10 cellular contexts compared by ENCODE assay signal in the genomic region with DNA sequence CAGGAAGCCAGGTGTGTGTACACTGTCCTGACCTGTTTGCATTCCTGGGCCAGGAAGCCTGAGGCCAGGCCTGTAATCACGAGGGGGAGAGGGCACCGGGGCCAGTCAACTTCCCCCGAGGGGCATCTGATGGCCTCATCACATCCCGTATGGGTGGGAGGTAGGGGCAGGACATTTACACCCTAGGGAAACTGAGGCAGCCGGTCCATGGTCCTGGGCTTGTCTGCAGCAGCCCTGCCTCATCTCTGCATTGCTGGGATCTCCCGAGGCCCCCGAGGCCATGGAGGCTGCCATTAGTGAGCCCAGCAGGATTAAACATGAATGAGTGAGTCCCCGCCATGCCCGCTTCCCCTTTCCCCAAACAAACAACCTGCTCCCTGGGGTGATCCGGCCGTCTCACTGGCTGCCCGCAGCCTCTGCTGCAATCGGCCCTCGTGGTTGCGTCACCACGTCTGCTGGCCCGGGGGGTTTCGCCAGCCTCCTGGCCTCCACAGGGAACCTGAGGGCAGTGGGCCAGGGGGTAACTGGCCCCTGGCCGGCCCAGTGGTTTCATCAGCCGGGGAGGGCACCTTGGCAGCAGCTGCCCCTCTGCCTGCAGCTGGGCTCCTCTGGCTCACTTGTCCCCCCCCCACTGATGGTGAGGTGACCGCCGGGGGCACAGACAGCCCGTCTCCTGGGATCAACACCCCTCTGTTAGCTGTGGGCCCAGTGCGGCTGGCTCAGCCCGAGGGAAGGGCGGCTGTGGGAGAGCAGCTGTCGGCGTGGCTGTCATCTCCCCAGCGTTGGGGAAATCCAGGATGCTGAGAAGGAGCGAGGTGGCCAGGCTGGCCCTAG.
DNase-seq lines count a peak whose midpoint lies in the region; ATAC-seq, FAIRE-seq and TF ChIP-seq lines count a peak whose summit lies in the region.
"Had no signal": no experiment of that assay in that cellular context is flagged by ENCODE, and none has a peak within 500 bp of the region (broad histone marks: within the 10 kb centered on the region; RNA-seq: fewer than 3 reads in every experiment).

No MANE protein-coding gene starts in this region.

- no peak for FAIRE-seq in HTR-8/SVneo (lab: Jason Lieb, UNC)
- FAIRE-seq: small intestine had no signal

- H3K9me3 Mint-ChIP-seq in immature natural killer cell, result peaks cover 0 to under 1% (median 0%) of the 10 kb centered on the region in 6 donors

- H3K27ac ChIP-seq in HEK293 (ENCODE audit: extremely low read depth, low read depth, low read length), result peak overlapping the region; percentile 65
- H3K27ac ChIP-seq: SK-N-MC had no signal

- DNase-seq in NOMO-1 treated with dmso at 0.1 percent for 144 hours (lab: John Stamatoyannopoulos, UW; ENCODE audit: unreplicated experiment), result peak; percentile 72
- peak; percentile 10 for DNase-seq in fibroblast of mammary gland (ENCODE audit: low read depth)
- peak; percentile 77 for DNase-seq in retina
- DNase-seq in HTR-8/SVneo (ENCODE audit: insufficient read length, low spot score), result no peak
- DNase-seq in immature natural killer cell, result no peak
- DNase-seq in NCI-H2227 (lab: John Stamatoyannopoulos, UW; ENCODE audit: unreplicated experiment), result no peak
- DNase-seq: small intestine had no signal

- TF ChIP-seq CTCF in HEK293 (tag by site-specific recombination; IDR thresholded peaks at IDR 0.05) (no peak), fibroblast of mammary gland (conservative IDR thresholded peaks at IDR 0.05; ENCODE audit: control insufficient read depth, insufficient read depth, low read depth, low read length) (no peak)

- peaks cover 24% of the 10 kb centered on the region for H3K4me1 ChIP-seq in HEK293 (ENCODE audit: control insufficient read depth, insufficient read depth, low read length)

- no peaks in the 10 kb centered on the region for H3K9me3 ChIP-seq in HEK293 (ENCODE audit: control insufficient read depth, insufficient read depth, low read depth, low read length)

- no peak for ATAC-seq in GM18909 (IDR thresholded peaks at IDR 0.05; ENCODE audit: poor library complexity, unreplicated experiment)

- H3K27me3 Mint-ChIP-seq in immature natural killer cell (ENCODE audit: low read depth in 3 of 3), result peaks cover 18 to 23% (median 19%) of the 10 kb centered on the region in 3 donors

- POLR2A ChIA-PET in HEK293 (lab: Yijun Ruan, JAX), result no interaction called here

- no peaks in the 10 kb centered on the region for H3K36me3 Mint-ChIP-seq in immature natural killer cell

- peaks cover 3 to 16% of the 10 kb centered on the region in 2 donors for H3K4me1 Mint-ChIP-seq in immature natural killer cell

- no peak overlapping the region for H3K27ac Mint-ChIP-seq in immature natural killer cell

- no peak overlapping the region for H3K4me3 ChIP-seq in HEK293 (ENCODE audit: low read depth, low read length)
- H3K4me3 ChIP-seq in fibroblast of mammary gland (ENCODE audit: control insufficient read depth, low read depth, low read length), result no peak overlapping the region
- H3K4me3 ChIP-seq: SK-N-MC had no signal

- CTCF ChIA-PET in HEK293 (lab: Yijun Ruan, JAX), result interaction anchor here (0.8 to 1.1 kb wide), 2 partner anchors 91 to 92 kb away, joined by 3 read pairs; no protein-coding TSS in a partner anchor

- H3K4me3 Mint-ChIP-seq in immature natural killer cell, result no peak overlapping the region

- no peaks in the 10 kb centered on the region for H3K36me3 ChIP-seq in HEK293 (ENCODE audit: control insufficient read depth in 2 of 2, insufficient read depth in 1 of 2, low read length in 2 of 2)

TF ChIP-seq in HEK293, 187 proteins besides CTCF, POLR2A, EP300 and RAD21 (continues in another document):
- no peak for TF ChIP-seq ZNF510 (tag by site-specific recombination; IDR thresholded peaks at IDR 0.05; ENCODE audit: insufficient replicate concordance)
- TF ChIP-seq, protein P1, sequence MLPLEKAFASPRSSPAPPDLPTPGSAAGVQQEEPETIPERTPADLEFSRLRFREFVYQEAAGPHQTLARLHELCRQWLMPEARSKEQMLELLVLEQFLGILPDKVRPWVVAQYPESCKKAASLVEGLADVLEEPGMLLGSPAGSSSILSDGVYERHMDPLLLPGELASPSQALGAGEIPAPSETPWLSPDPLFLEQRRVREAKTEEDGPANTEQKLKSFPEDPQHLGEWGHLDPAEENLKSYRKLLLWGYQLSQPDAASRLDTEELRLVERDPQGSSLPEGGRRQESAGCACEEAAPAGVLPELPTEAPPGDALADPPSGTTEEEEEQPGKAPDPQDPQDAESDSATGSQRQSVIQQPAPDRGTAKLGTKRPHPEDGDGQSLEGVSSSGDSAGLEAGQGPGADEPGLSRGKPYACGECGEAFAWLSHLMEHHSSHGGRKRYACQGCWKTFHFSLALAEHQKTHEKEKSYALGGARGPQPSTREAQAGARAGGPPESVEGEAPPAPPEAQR (tag by site-specific recombination; IDR thresholded peaks at IDR 0.05), result no peak
- TF ChIP-seq ZBTB1 (tag by site-specific recombination; IDR thresholded peaks at IDR 0.05), result no peak
- no peak for TF ChIP-seq ZNF121 (tag by site-specific recombination; IDR thresholded peaks at IDR 0.05)
- TF ChIP-seq, protein P2, sequence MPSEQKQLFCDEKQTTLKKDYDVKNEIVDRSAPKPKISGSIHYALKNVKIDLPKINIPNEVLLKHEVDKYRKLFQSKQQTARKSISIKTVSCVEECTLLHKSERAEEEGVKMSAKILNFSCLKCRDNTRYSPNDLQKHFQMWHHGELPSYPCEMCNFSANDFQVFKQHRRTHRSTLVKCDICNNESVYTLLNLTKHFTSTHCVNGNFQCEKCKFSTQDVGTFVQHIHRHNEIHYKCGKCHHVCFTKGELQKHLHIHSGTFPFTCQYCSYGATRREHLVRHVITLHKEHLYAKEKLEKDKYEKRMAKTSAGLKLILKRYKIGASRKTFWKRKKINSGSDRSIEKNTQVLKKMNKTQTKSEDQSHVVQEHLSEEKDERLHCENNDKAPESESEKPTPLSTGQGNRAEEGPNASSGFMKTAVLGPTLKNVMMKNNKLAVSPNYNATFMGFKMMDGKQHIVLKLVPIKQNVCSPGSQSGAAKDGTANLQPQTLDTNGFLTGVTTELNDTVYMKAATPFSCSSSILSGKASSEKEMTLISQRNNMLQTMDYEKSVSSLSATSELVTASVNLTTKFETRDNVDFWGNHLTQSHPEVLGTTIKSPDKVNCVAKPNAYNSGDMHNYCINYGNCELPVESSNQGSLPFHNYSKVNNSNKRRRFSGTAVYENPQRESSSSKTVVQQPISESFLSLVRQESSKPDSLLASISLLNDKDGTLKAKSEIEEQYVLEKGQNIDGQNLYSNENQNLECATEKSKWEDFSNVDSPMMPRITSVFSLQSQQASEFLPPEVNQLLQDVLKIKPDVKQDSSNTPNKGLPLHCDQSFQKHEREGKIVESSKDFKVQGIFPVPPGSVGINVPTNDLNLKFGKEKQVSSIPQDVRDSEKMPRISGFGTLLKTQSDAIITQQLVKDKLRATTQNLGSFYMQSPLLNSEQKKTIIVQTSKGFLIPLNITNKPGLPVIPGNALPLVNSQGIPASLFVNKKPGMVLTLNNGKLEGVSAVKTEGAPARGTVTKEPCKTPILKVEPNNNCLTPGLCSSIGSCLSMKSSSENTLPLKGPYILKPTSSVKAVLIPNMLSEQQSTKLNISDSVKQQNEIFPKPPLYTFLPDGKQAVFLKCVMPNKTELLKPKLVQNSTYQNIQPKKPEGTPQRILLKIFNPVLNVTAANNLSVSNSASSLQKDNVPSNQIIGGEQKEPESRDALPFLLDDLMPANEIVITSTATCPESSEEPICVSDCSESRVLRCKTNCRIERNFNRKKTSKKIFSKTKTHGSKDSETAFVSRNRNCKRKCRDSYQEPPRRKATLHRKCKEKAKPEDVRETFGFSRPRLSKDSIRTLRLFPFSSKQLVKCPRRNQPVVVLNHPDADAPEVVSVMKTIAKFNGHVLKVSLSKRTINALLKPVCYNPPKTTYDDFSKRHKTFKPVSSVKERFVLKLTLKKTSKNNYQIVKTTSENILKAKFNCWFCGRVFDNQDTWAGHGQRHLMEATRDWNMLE (tag by site-specific recombination; conservative IDR thresholded peaks at IDR 0.05; ENCODE audit: low read depth), result no peak
- TF ChIP-seq ZNF548 (tag by site-specific recombination; IDR thresholded peaks at IDR 0.05), result no peak
- no peak for TF ChIP-seq ZNF175 (tag by site-specific recombination; IDR thresholded peaks at IDR 0.05)
- TF ChIP-seq ZNF488 (tag by site-specific recombination; IDR thresholded peaks at IDR 0.05), result peak; percentile 9; the same call in 1 of the 2 replicates
- TF ChIP-seq ZNF366 (tag by site-specific recombination; conservative IDR thresholded peaks at IDR 0.05), result no peak
- no peak for TF ChIP-seq ZBTB17 (tag by site-specific recombination; IDR thresholded peaks at IDR 0.05)
- TF ChIP-seq KLF9 (tag by site-specific recombination; IDR thresholded peaks at IDR 0.05; ENCODE audit: low read depth), result no peak
- no peak for TF ChIP-seq HOXA7 (CRISPR knock-in tag; IDR thresholded peaks at IDR 0.05; ENCODE audit: borderline replicate concordance)
- TF ChIP-seq, protein P3, sequence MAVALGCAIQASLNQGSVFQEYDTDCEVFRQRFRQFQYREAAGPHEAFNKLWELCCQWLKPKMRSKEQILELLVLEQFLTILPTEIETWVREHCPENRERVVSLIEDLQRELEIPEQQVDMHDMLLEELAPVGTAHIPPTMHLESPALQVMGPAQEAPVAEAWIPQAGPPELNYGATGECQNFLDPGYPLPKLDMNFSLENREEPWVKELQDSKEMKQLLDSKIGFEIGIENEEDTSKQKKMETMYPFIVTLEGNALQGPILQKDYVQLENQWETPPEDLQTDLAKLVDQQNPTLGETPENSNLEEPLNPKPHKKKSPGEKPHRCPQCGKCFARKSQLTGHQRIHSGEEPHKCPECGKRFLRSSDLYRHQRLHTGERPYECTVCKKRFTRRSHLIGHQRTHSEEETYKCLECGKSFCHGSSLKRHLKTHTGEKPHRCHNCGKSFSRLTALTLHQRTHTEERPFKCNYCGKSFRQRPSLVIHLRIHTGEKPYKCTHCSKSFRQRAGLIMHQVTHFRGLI (tag by site-specific recombination; IDR thresholded peaks at IDR 0.05), result peak; percentile 55
- peak; percentile 48; the same call in 1 of the 2 replicates for TF ChIP-seq MZF1 (tag by site-specific recombination; IDR thresholded peaks at IDR 0.05; ENCODE audit: borderline replicate concordance)
- no peak for TF ChIP-seq ZNF416 (tag by site-specific recombination; IDR thresholded peaks at IDR 0.05)
- peak; percentile 99 for TF ChIP-seq ZIC2 (tag by site-specific recombination; IDR thresholded peaks at IDR 0.05)
- TF ChIP-seq EGR2 (tag by site-specific recombination; IDR thresholded peaks at IDR 0.05; ENCODE audit: low read depth), result no peak
- no peak for TF ChIP-seq ZNF404 (tag by site-specific recombination; IDR thresholded peaks at IDR 0.05)

Comparison
In these comparisons a context has a peak if more than half of its experiments do, and no peak if none do; other contexts are left out.
1. DNase-seq: peak in NOMO-1 treated with dmso at 0.1 percent for 144 hours (single experiment), fibroblast of mammary gland (single experiment) and retina (single experiment); none in HTR-8/SVneo (single experiment), immature natural killer cell (0 of 3) and NCI-H2227 (single experiment).